In genomic region chr1:65670518-65670917, GRCh38 we compare ENCODE assay signal across 34 cellular contexts.
"Had no signal": no experiment of that assay in that cellular context is flagged by ENCODE, and none has a peak within 500 bp of the region (broad histone marks: within the 10 kb centered on the region; RNA-seq: fewer than 3 reads in every experiment).

No MANE protein-coding gene starts in this region.

- H3K36me3 ChIP-seq: MG63 had no signal

- DNase-seq: Karpas-422, Kasumi-1, MG63, MM.1S, MV-4-11, NCI-H1048, NCI-H1092, NCI-H1092 treated with DMSO at 0.1 percent for 48 hours, NCI-H1105, NCI-H1105 treated with DMSO at 0.1 percent for 48 hours, NCI-H1417, NCI-H1417 treated with DMSO at 0.1 percent for 48 hours, NCI-H1436, NCI-H1436 treated with DMSO at 0.1 percent for 48 hours, NCI-H146, NCI-H1694, NCI-H1694 treated with DMSO at 0.1 percent for 48 hours, NCI-H187, NCI-H187 treated with DMSO at 0.1 percent for 48 hours, NCI-H1930, NCI-H2029, NCI-H2029 treated with DMSO at 0.1 percent for 48 hours, NCI-H2081, NCI-H2081 treated with DMSO at 0.1 percent for 48 hours, NCI-H2107, NCI-H2171, NCI-H2171 treated with DMSO at 0.1 percent for 48 hours, NCI-H2227 treated with DMSO at 0.1 percent for 48 hours, NCI-H226, NCI-H345, NCI-H446, NCI-H446 treated with DMSO at 0.1 percent for 48 hours, NCI-H510A, NCI-H510A treated with DMSO at 0.1 percent for 48 hours had no signal

- H3K4me3 ChIP-seq: MG63 had no signal
